In the genomic region with DNA sequence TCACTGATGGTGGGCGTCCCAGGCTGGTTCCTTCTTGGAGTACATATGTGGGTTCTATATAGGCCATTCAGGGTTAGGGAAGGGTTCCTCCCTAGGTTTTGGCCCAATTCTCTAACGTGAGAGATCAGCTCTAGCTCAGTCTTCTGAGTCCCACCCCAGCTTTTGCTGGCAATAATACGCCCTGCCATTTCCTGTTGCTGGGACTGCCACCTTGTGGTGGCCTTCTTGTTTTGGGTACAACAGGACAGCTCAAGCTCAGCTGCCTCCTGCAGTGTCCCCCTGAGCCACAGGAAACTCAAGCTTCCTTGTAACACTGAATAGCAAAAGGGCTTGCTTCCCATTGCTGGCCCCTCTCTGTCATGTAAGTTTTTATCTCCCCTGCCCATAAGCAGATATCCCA, we compare ENCODE assay signal across 1 cellular context.
TF ChIP-seq lines count a peak whose summit lies in the region.

No MANE protein-coding gene starts in this region.

TF ChIP-seq in GM23338, 12 proteins besides CTCF, POLR2A, EP300 and RAD21 (continued from another document):
- TF ChIP-seq, protein P1, sequence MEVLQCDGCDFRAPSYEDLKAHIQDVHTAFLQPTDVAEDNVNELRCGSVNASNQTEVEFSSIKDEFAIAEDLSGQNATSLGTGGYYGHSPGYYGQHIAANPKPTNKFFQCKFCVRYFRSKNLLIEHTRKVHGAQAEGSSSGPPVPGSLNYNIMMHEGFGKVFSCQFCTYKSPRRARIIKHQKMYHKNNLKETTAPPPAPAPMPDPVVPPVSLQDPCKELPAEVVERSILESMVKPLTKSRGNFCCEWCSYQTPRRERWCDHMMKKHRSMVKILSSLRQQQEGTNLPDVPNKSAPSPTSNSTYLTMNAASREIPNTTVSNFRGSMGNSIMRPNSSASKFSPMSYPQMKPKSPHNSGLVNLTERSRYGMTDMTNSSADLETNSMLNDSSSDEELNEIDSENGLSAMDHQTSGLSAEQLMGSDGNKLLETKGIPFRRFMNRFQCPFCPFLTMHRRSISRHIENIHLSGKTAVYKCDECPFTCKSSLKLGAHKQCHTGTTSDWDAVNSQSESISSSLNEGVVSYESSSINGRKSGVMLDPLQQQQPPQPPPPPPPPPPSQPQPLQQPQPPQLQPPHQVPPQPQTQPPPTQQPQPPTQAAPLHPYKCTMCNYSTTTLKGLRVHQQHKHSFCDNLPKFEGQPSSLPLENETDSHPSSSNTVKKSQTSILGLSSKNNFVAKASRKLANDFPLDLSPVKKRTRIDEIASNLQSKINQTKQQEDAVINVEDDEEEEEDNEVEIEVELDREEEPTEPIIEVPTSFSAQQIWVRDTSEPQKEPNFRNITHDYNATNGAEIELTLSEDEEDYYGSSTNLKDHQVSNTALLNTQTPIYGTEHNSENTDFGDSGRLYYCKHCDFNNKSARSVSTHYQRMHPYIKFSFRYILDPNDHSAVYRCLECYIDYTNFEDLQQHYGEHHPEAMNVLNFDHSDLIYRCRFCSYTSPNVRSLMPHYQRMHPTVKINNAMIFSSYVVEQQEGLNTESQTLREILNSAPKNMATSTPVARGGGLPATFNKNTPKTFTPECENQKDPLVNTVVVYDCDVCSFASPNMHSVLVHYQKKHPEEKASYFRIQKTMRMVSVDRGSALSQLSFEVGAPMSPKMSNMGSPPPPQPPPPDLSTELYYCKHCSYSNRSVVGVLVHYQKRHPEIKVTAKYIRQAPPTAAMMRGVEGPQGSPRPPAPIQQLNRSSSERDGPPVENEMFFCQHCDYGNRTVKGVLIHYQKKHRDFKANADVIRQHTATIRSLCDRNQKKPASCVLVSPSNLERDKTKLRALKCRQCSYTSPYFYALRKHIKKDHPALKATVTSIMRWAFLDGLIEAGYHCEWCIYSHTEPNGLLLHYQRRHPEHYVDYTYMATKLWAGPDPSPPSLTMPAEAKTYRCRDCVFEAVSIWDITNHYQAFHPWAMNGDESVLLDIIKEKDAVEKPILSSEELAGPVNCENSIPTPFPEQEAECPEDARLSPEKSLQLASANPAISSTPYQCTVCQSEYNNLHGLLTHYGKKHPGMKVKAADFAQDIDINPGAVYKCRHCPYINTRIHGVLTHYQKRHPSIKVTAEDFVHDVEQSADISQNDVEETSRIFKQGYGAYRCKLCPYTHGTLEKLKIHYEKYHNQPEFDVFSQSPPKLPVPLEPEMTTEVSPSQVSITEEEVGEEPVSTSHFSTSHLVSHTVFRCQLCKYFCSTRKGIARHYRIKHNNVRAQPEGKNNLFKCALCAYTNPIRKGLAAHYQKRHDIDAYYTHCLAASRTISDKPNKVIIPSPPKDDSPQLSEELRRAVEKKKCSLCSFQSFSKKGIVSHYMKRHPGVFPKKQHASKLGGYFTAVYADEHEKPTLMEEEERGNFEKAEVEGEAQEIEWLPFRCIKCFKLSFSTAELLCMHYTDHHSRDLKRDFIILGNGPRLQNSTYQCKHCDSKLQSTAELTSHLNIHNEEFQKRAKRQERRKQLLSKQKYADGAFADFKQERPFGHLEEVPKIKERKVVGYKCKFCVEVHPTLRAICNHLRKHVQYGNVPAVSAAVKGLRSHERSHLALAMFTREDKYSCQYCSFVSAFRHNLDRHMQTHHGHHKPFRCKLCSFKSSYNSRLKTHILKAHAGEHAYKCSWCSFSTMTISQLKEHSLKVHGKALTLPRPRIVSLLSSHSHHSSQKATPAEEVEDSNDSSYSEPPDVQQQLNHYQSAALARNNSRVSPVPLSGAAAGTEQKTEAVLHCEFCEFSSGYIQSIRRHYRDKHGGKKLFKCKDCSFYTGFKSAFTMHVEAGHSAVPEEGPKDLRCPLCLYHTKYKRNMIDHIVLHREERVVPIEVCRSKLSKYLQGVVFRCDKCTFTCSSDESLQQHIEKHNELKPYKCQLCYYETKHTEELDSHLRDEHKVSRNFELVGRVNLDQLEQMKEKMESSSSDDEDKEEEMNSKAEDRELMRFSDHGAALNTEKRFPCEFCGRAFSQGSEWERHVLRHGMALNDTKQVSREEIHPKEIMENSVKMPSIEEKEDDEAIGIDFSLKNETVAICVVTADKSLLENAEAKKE (CRISPR knock-in tag; IDR thresholded peaks at IDR 0.05), result no peak
